ENCODE assay signal across 14 cellular contexts in genomic region chr3:64311424-64311920, GRCh38.
DNase-seq lines count a peak whose midpoint lies in the region; FAIRE-seq and TF ChIP-seq lines count a peak whose summit lies in the region.
"Had no signal": no experiment of that assay in that cellular context is flagged by ENCODE, and none has a peak within 500 bp of the region (broad histone marks: within the 10 kb centered on the region; RNA-seq: fewer than 3 reads in every experiment).

No MANE protein-coding gene starts in this region.

- H3K4me3 ChIP-seq in left ventricle myocardium inferior (no peak overlapping the region), bronchial epithelial cell (ENCODE audit: low read depth, low read length) (no peak overlapping the region)

- FAIRE-seq in bronchial epithelial cell (lab: Jason Lieb, UNC), result no peak
- FAIRE-seq: keratinocyte had no signal

- DNase-seq in left ventricle myocardium inferior (no peak), cardiac septum (ENCODE audit: low spot score) (no peak), bronchial epithelial cell (ENCODE audit: low read depth) (peak; percentile 9), iris pigment epithelial cell (ENCODE audit: low read depth) (peak; percentile 28), NCI-H1048 (lab: John Stamatoyannopoulos, UW) (no peak), DMS53 treated with DMSO at 0.1 percent for 48 hours (lab: John Stamatoyannopoulos, UW; ENCODE audit: unreplicated experiment) (no peak), activated gamma-delta T cell (lab: John Stamatoyannopoulos, UW) (no peak)
- no peak for DNase-seq in activated CD8-positive, alpha-beta memory T cell treated with anti-CD3 and anti-CD28 coated beads, Interleukin-2, amount 50 U/mL, for 48 hours
- DNase-seq: activated CD8-positive, alpha-beta T cell treated with anti-CD3 and anti-CD28 coated beads for 36 hours; effector CD4-positive, alpha-beta T cell; GDM1; KBM-7; posterior cingulate gyrus had no signal

- H3K36me3 ChIP-seq in left ventricle myocardium inferior (no peaks in the 10 kb centered on the region), bronchial epithelial cell (ENCODE audit: control insufficient read depth, insufficient read depth, low read length) (no peaks in the 10 kb centered on the region)

- intact Hi-C loops in left ventricle myocardium inferior (cut with micrococcal nuclease) (no loop called here), cardiac septum (cut with DNase I) (loop anchor here (5.0 to 10.0 kb wide), 3 partner anchors 41 to 247 kb away; no protein-coding TSS in a partner anchor)

- peak overlapping the region; percentile 20 for H3K27ac ChIP-seq in left ventricle myocardium inferior (replicated peaks)

- H3K4me1 ChIP-seq in left ventricle myocardium inferior, result peaks cover 6% of the 10 kb centered on the region

- TF ChIP-seq CTCF in left ventricle myocardium inferior (IDR thresholded peaks at IDR 0.05; ENCODE audit: borderline replicate concordance) (no peak), bronchial epithelial cell (IDR thresholded peaks at IDR 0.05; ENCODE audit: insufficient read depth, low read length, severe bottlenecking) (no peak)

- H3K27me3 ChIP-seq in left ventricle myocardium inferior (ENCODE audit: low read depth) (no peaks in the 10 kb centered on the region), bronchial epithelial cell (ENCODE audit: control insufficient read depth, insufficient read depth, low read length) (no peaks in the 10 kb centered on the region)

- H3K9me3 ChIP-seq in left ventricle myocardium inferior (replicated peaks), result no peaks in the 10 kb centered on the region

Comparison
In these comparisons a context has a peak if more than half of its experiments do, and no peak if none do; other contexts are left out.
1. DNase-seq: peak in bronchial epithelial cell (single experiment) and iris pigment epithelial cell (single experiment); none in left ventricle myocardium inferior (single experiment), cardiac septum (single experiment), NCI-H1048 (single experiment), DMS53 treated with DMSO at 0.1 percent for 48 hours (single experiment), activated CD8-positive, alpha-beta memory T cell treated with anti-CD3 and anti-CD28 coated beads, Interleukin-2, amount 50 U/mL, for 48 hours (single experiment) and activated gamma-delta T cell (single experiment).